ENCODE assay signal across 21 cellular contexts in genomic region chr18:74947875-74948274, GRCh38.
"Had no signal": no experiment of that assay in that cellular context is flagged by ENCODE, and none has a peak within 500 bp of the region (broad histone marks: within the 10 kb centered on the region; RNA-seq: fewer than 3 reads in every experiment).

No MANE protein-coding gene starts in this region.

- H3K27ac ChIP-seq: ovary, right atrium auricular region, sigmoid colon, skin epidermis, stomach, thoracic aorta, transverse colon had no signal

- H3K27ac Mint-ChIP-seq: natural killer cell treated with Interleukin-12 subunit alpha and Interleukin-12 subunit beta and Interleukin-15 and Interleukin-18, amount 100 ng/mL, for 72 hours; stimulated activated naive B cell treated with anti-CD40 and anti-IgM and Interleukin-4, amounts not matched to agents 10 μg/mL and 1 μg/mL and 100 μg/mL, for 72 hours had no signal

- H3K36me3 ChIP-seq: ovary, right atrium auricular region, sigmoid colon, stomach, thoracic aorta, transverse colon had no signal

- ATAC-seq: esophagus mucosa; left colon; left ventricle myocardium superior; natural killer cell treated with Interleukin-12 subunit alpha and Interleukin-12 subunit beta and Interleukin-15 and Interleukin-18, amount 100 ng/mL, for 72 hours; stimulated activated naive B cell treated with anti-CD40 and anti-IgM and Interleukin-4, amounts not matched to agents 10 μg/mL and 1 μg/mL and 100 μg/mL, for 72 hours had no signal

- DNase-seq: cortex of kidney; effector CD8-positive, alpha-beta T cell; kidney; left colon; left ventricle myocardium superior; mesenchymal stem cell; midbrain; ovary; sigmoid colon; stimulated activated CD4-positive, alpha-beta T cell treated with anti-CD3 and anti-CD28 coated beads, Interleukin-2, amount 100 ng/mL, for 24 hours; stimulated activated CD4-positive, alpha-beta T cell treated with anti-CD3 and anti-CD28 coated beads, Interleukin-4, amount 100 ng/mL, for 4 hours; stimulated activated naive B cell treated with anti-CD40 and anti-IgM and Interleukin-4, amounts not matched to agents 10 μg/mL and 1 μg/mL and 100 μg/mL, for 72 hours; stomach; transverse colon had no signal

- H3K36me3 Mint-ChIP-seq: natural killer cell treated with Interleukin-12 subunit alpha and Interleukin-12 subunit beta and Interleukin-15 and Interleukin-18, amount 100 ng/mL, for 72 hours had no signal

- H3K27me3 Mint-ChIP-seq: natural killer cell treated with Interleukin-12 subunit alpha and Interleukin-12 subunit beta and Interleukin-15 and Interleukin-18, amount 100 ng/mL, for 72 hours; stimulated activated naive B cell treated with anti-CD40 and anti-IgM and Interleukin-4, amounts not matched to agents 10 μg/mL and 1 μg/mL and 100 μg/mL, for 72 hours had no signal

- H3K27me3 ChIP-seq: dorsolateral prefrontal cortex, ovary, right atrium auricular region, sigmoid colon, stomach, transverse colon had no signal

- H3K9me3 ChIP-seq: ovary, right atrium auricular region, sigmoid colon, stomach, thoracic aorta, transverse colon had no signal

- H3K4me3 ChIP-seq: dorsolateral prefrontal cortex, lung, ovary, right atrium auricular region, sigmoid colon, skin epidermis, stomach, thoracic aorta, transverse colon had no signal

- H3K4me3 Mint-ChIP-seq: natural killer cell treated with Interleukin-12 subunit alpha and Interleukin-12 subunit beta and Interleukin-15 and Interleukin-18, amount 100 ng/mL, for 72 hours; stimulated activated naive B cell treated with anti-CD40 and anti-IgM and Interleukin-4, amounts not matched to agents 10 μg/mL and 1 μg/mL and 100 μg/mL, for 72 hours had no signal

- H3K9me3 Mint-ChIP-seq: natural killer cell treated with Interleukin-12 subunit alpha and Interleukin-12 subunit beta and Interleukin-15 and Interleukin-18, amount 100 ng/mL, for 72 hours; stimulated activated naive B cell treated with anti-CD40 and anti-IgM and Interleukin-4, amounts not matched to agents 10 μg/mL and 1 μg/mL and 100 μg/mL, for 72 hours had no signal
